14 cellular contexts compared by ENCODE assay signal in genomic region chr3:125039897-125040175, GRCh38. TPM values are rescaled to one million over a fixed set of nuclear protein-coding genes. Genes with fewer than 3 reads are reported as not detected.
A peak's percentile ranks its signal among the peaks of the same experiment; 100 is the strongest.
DNase-seq lines count a peak whose midpoint lies in the region; ATAC-seq and TF ChIP-seq lines count a peak whose summit lies in the region.
"Had no signal": no experiment of that assay in that cellular context is flagged by ENCODE, and none has a peak within 500 bp of the region (broad histone marks: within the 10 kb centered on the region; RNA-seq: fewer than 3 reads in every experiment).

No MANE protein-coding gene starts in this region.

- peaks cover 31% of the 10 kb centered on the region for H3K79me2 ChIP-seq in neural progenitor cell (ENCODE audit: low read depth)

- H3K27me3 ChIP-seq in heart right ventricle (no peaks in the 10 kb centered on the region), neural progenitor cell (peaks cover 2% of the 10 kb centered on the region)

- peak overlapping the region; percentile 67 for H3K4me2 ChIP-seq in neural progenitor cell

- H3K4me1 Mint-ChIP-seq in brain (peaks cover 43% of the 10 kb centered on the region), neural progenitor cell (peaks cover 49% of the 10 kb centered on the region), type B pancreatic cell (ENCODE audit: unreplicated experiment) (peaks cover 34% of the 10 kb centered on the region)

- peaks cover 18% of the 10 kb centered on the region for H4K20me1 ChIP-seq in neural progenitor cell (ENCODE audit: low read depth)

- no peak overlapping the region for H3K9ac ChIP-seq in neural progenitor cell

- H3K27me3 Mint-ChIP-seq in brain (peaks cover 7% of the 10 kb centered on the region), neural progenitor cell (ENCODE audit: insufficient read depth, low read depth) (peaks cover 7% of the 10 kb centered on the region), type B pancreatic cell (peaks cover 14% of the 10 kb centered on the region)
- H3K27me3 Mint-ChIP-seq: activated B cell treated with CpG ODN at 0.5 μM for 24 hours had no signal

- H3K4me3 Mint-ChIP-seq in brain (peak overlapping the region in 2 of 5 experiments; percentile 1 to 2), neural progenitor cell (no peak overlapping the region), type B pancreatic cell (no peak overlapping the region)
- H3K4me3 Mint-ChIP-seq: activated B cell treated with CpG ODN at 0.5 μM for 24 hours; CD8-positive, alpha-beta T cell; stimulated activated naive B cell treated with anti-CD40 and anti-IgM and Interleukin-4, amounts not matched to agents 10 μg/mL and 1 μg/mL and 100 μg/mL, for 72 hours had no signal

- H3F3A ChIP-seq in neural progenitor cell (ENCODE audit: low read depth), result peaks cover 58% of the 10 kb centered on the region

- ATAC-seq in heart right ventricle (peak in 1 of 8 donors; percentile 2), HG02763 (IDR thresholded peaks at IDR 0.05; ENCODE audit: unreplicated experiment) (no peak)
- ATAC-seq: CD8-positive, alpha-beta T cell; stimulated activated naive B cell treated with anti-CD40 and anti-IgM and Interleukin-4, amounts not matched to agents 10 μg/mL and 1 μg/mL and 100 μg/mL, for 72 hours had no signal

- peaks cover 45 to 94% (median 84%) of the 10 kb centered on the region in 9 donors for H3K4me1 ChIP-seq in heart right ventricle
- H3K4me1 ChIP-seq in neural progenitor cell, result peaks cover 72% of the 10 kb centered on the region

- DNase-seq in heart right ventricle (no peak), neural progenitor cell (ENCODE audit: low spot score) (no peak), type B pancreatic cell (ENCODE audit: extremely low spot score, unreplicated experiment) (no peak), NCI-H2081 (lab: John Stamatoyannopoulos, UW) (no peak), GM10266 (ENCODE audit: extremely low spot score) (no peak)
- DNase-seq: activated B cell treated with CpG ODN at 0.5 μM for 24 hours; CD8-positive, alpha-beta T cell; effector memory CD4-positive, alpha-beta T cell; NCI-H1092; NCI-H774; stimulated activated CD4-positive, alpha-beta T cell treated with anti-CD3 and anti-CD28 coated beads, Interleukin-2, amount 100 ng/mL, for 24 hours; stimulated activated naive B cell treated with anti-CD40 and anti-IgM and Interleukin-4, amounts not matched to agents 10 μg/mL and 1 μg/mL and 100 μg/mL, for 72 hours had no signal

- H3K27ac Mint-ChIP-seq in brain (peak overlapping the region in 4 of 5 experiments; percentile 12 to 83 (median 48)), neural progenitor cell (no peak overlapping the region), type B pancreatic cell (peak overlapping the region; percentile 15)
- H3K27ac Mint-ChIP-seq: activated B cell treated with CpG ODN at 0.5 μM for 24 hours; CD8-positive, alpha-beta T cell; stimulated activated naive B cell treated with anti-CD40 and anti-IgM and Interleukin-4, amounts not matched to agents 10 μg/mL and 1 μg/mL and 100 μg/mL, for 72 hours had no signal

- H3K9me3 ChIP-seq in heart right ventricle, result peaks cover 0 to 11% (median 0%) of the 10 kb centered on the region in 11 donors
- H3K9me3 ChIP-seq in neural progenitor cell (ENCODE audit: low read depth), result no peaks in the 10 kb centered on the region

- H3K36me3 Mint-ChIP-seq in brain (peaks cover 13% of the 10 kb centered on the region), neural progenitor cell (peaks cover 12% of the 10 kb centered on the region), type B pancreatic cell (peaks cover 4% of the 10 kb centered on the region)

- peaks cover 5 to 15% (median 13%) of the 10 kb centered on the region in 5 experiments for H3K9me3 Mint-ChIP-seq in brain
- H3K9me3 Mint-ChIP-seq in neural progenitor cell, result peaks cover 21% of the 10 kb centered on the region
- H3K9me3 Mint-ChIP-seq in type B pancreatic cell, result peaks cover 9% of the 10 kb centered on the region
- H3K9me3 Mint-ChIP-seq: activated B cell treated with CpG ODN at 0.5 μM for 24 hours had no signal

- H3K27ac ChIP-seq in heart right ventricle (peak overlapping the region; percentile 46 to 99 (median 68)), neural progenitor cell (peak overlapping the region; percentile 72)

- H3K4me3 ChIP-seq in heart right ventricle (peak overlapping the region in 3 of 10 donors; percentile 10 to 12 (median 10)), neural progenitor cell (no peak overlapping the region)

- H3K36me3 ChIP-seq in heart right ventricle (no peaks in the 10 kb centered on the region), neural progenitor cell (peaks cover 7% of the 10 kb centered on the region)

- intact Hi-C loops in heart right ventricle (cut with DNase I), result loop anchor here in 2 of 10 donors (5.0 to 10.0 kb wide), 3 partner anchors 102 to 265 kb away; no protein-coding TSS in a partner anchor

- H2AFZ ChIP-seq in neural progenitor cell (replicated peaks), result no peak overlapping the region

- no peak for TF ChIP-seq CTCF in brain (conservative IDR thresholded peaks at IDR 0.05)
- TF ChIP-seq CTCF in heart right ventricle (IDR thresholded peaks at IDR 0.05), result no peak
- TF ChIP-seq CTCF in neural progenitor cell (IDR thresholded peaks at IDR 0.05), result no peak
- no peak for TF ChIP-seq CTCF in type B pancreatic cell (conservative IDR thresholded peaks at IDR 0.05)
- TF ChIP-seq CTCF in GM10266 (IDR thresholded peaks at IDR 0.05; ENCODE audit: control insufficient read depth, insufficient read depth, low read depth, missing control alignments), result no peak

- WGBS in heart right ventricle, 2 donors, result 23 to 28% methylated on average over 5 of the region's 5 CpGs

RNA-seq across cellular contexts. Expression of gene HEG1, which starts 16.0 kb away (rescaled TPM):
- polyA plus RNA-seq in brain (ENCODE audit: insufficient read depth, low read depth, low replicate concordance) (13.9 TPM), heart right ventricle (10 to 100 TPM; 12.2 to 25.4 TPM)
- total RNA-seq in heart right ventricle (100 to 1,000 TPM in 7 of 10 donors, 10 to 100 TPM in 3; 79.0 to 186 (median 143) TPM), neural progenitor cell (ENCODE audit: low replicate concordance) (11.4 and 16.4 TPM in 2 replicates), type B pancreatic cell (ENCODE audit: low replicate concordance) (12.4 and 43.1 TPM in 2 replicates)
